Comparison of ENCODE assay signal across 17 cellular contexts in genomic region chr2:39537150-39537549, GRCh38.
"Had no signal": no experiment of that assay in that cellular context is flagged by ENCODE, and none has a peak within 500 bp of the region (broad histone marks: within the 10 kb centered on the region; RNA-seq: fewer than 3 reads in every experiment).

No MANE protein-coding gene starts in this region.

- DNase-seq: activated CD4-positive, alpha-beta T cell treated with anti-CD3 and anti-CD28 coated beads for 1 hour; activated naive CD4-positive, alpha-beta T cell; amygdala; cortex of kidney; heart left ventricle; left ventricle myocardium superior; mammary epithelial cell; ovary; SIG-M5; SK-N-SH; spleen; stimulated activated CD4-positive, alpha-beta T cell treated with anti-CD3 and anti-CD28 coated beads, Interleukin-4, amount 100 ng/mL, for 1 hour; stomach; transverse colon had no signal

- H3K4me3 Mint-ChIP-seq: activated T-helper 1 cell treated with anti-CD3 and anti-CD28 coated beads, Interleukin-12 subunit alpha, Interleukin-12 subunit beta, Interleukin-2, Interleukin-4 antibody, amounts not matched to agents 30 ng/mL and 10 ng/mL and 1 ng/mL, durations not matched to agents 14 hours and 24 hours and 36 hours; mesothelial cell of epicardium; nephron had no signal

- H3K27ac Mint-ChIP-seq: activated T-helper 1 cell treated with anti-CD3 and anti-CD28 coated beads, Interleukin-12 subunit alpha, Interleukin-12 subunit beta, Interleukin-2, Interleukin-4 antibody, amounts not matched to agents 30 ng/mL and 10 ng/mL and 1 ng/mL, durations not matched to agents 14 hours and 24 hours and 36 hours; mesothelial cell of epicardium; nephron had no signal

- ATAC-seq: heart left ventricle, left ventricle myocardium superior had no signal

- H3K9me3 Mint-ChIP-seq: nephron had no signal
